ENCODE assay signal across 8 cellular contexts in genomic region chr12:9064201-9064814, GRCh38. TPM values are rescaled to one million over a fixed set of nuclear protein-coding genes. Genes with fewer than 3 reads are reported as not detected.
A peak's percentile ranks its signal among the peaks of the same experiment; 100 is the strongest.
DNase-seq lines count a peak whose midpoint lies in the region; TF ChIP-seq lines count a peak whose summit lies in the region.

No MANE protein-coding gene starts in this region.

- peak; percentile 19 to 70 for TF ChIP-seq CTCF in mammary epithelial cell (conservative IDR thresholded peaks at IDR 0.05 in 1 of 2, IDR thresholded peaks at IDR 0.05 in 1 of 2; ENCODE audit: extremely low read depth in 1 of 2, insufficient read depth in 1 of 2, low read depth in 1 of 2, low read length in 2 of 2)
- TF ChIP-seq CTCF in sigmoid colon (IDR thresholded peaks at IDR 0.05) = peak in 2 of 4 experiments; percentile 21 to 37

- H3K27me3 ChIP-seq in mammary epithelial cell (ENCODE audit: insufficient read depth, low read length) = no peaks in the 10 kb centered on the region
- no peaks in the 10 kb centered on the region for H3K27me3 ChIP-seq in iPS-20b (ENCODE audit: insufficient read depth, low read length)
- no peaks in the 10 kb centered on the region for H3K27me3 ChIP-seq in sigmoid colon

- WGBS in mammary epithelial cell (ENCODE audit: low coverage, missing lambda C conversion rate) = no CpG with 5 or more reads among the region's 51 CpGs
- 2 to 3% methylated on average over 51 of the region's 51 CpGs for WGBS in sigmoid colon, 2 donors

- H3K4me3 ChIP-seq in mammary epithelial cell (replicated peaks in 1 of 3; ENCODE audit: insufficient read depth in 1 of 3, low read depth in 2 of 3, low read length in 3 of 3) = peak overlapping the region; percentile 70 to 97 (median 88)
- H3K4me3 ChIP-seq in iPS-20b (ENCODE audit: low read length) = peak overlapping the region; percentile 69
- peak overlapping the region; percentile 73 to 95 (median 88) for H3K4me3 ChIP-seq in sigmoid colon

- H2AFZ ChIP-seq in mammary epithelial cell (ENCODE audit: low read depth, low read length) = peak overlapping the region; percentile 98

- H3K4me1 ChIP-seq in mammary epithelial cell (ENCODE audit: insufficient read depth, low read length) (peaks cover 30% of the 10 kb centered on the region), iPS-20b (ENCODE audit: insufficient read depth, low read length) (peaks cover 7% of the 10 kb centered on the region; the same call in 1 of the 2 replicates), sigmoid colon (peaks cover 0 to 16% (median 13%) of the 10 kb centered on the region in 4 donors)

- dilution Hi-C loops in mammary epithelial cell (cut with HindIII; ENCODE audit: low sequenced_read_pairs) = no loop called here

- TF ChIP-seq EP300 in sigmoid colon (IDR thresholded peaks at IDR 0.05) = no peak

- peak overlapping the region; percentile 96 for H3K4me2 ChIP-seq in mammary epithelial cell (ENCODE audit: insufficient read depth, low read depth, low read length)

- peak; percentile 39 for DNase-seq in NCI-H2107 treated with DMSO at 0.1 percent for 48 hours (lab: John Stamatoyannopoulos, UW; ENCODE audit: unreplicated experiment)
- no peak for DNase-seq in NCI-H2107 (lab: John Stamatoyannopoulos, UW)
- peak; percentile 66 for DNase-seq in LHCN-M2 (ENCODE audit: low read depth)
- DNase-seq in T1000 (lab: John Stamatoyannopoulos, UW) = peak; percentile 56
- DNase-seq in mammary epithelial cell = peak; percentile 62
- peak; percentile 79 for DNase-seq in sigmoid colon
- no peak for DNase-seq in AML-193 (lab: John Stamatoyannopoulos, UW)

- H3K27ac ChIP-seq in mammary epithelial cell (ENCODE audit: insufficient read depth, low read depth, low read length) (peak overlapping the region; percentile 80), iPS-20b (ENCODE audit: low read length) (peak overlapping the region; percentile 74), sigmoid colon (peak overlapping the region; percentile 96 to 100 (median 99))

- H3K9me3 ChIP-seq in mammary epithelial cell (replicated peaks; ENCODE audit: insufficient read depth, low read length) = no peaks in the 10 kb centered on the region
- no peaks in the 10 kb centered on the region for H3K9me3 ChIP-seq in iPS-20b (ENCODE audit: insufficient read depth, low read depth, low read length)
- no peaks in the 10 kb centered on the region for H3K9me3 ChIP-seq in sigmoid colon

- CTCF ChIA-PET in mammary epithelial cell (lab: Charles Lee; ENCODE audit: low non-redundant PET) = interaction anchor here (0.7 kb wide), 1 partner anchor 78 kb away, joined by 12 read pairs; no protein-coding TSS in a partner anchor

- intact Hi-C loops in mammary epithelial cell (cut with micrococcal nuclease) (loop anchor here (2.0 to 10.0 kb wide), 3 partner anchors 140 to 308 kb away; partner anchors contain the start of gene PZP), sigmoid colon (cut with DNase I) (loop anchor here (2.0 to 10.0 kb wide), 3 partner anchors 50 to 380 kb away; partner anchors contain the start of genes A2M and PHC1)

- H3K36me3 ChIP-seq in mammary epithelial cell (ENCODE audit: insufficient read depth, low read length) (no peaks in the 10 kb centered on the region), iPS-20b (ENCODE audit: insufficient read depth, low read depth, low read length) (0 out of 2 replicates have a peak, but pooled peaks cover 5% of the 10 kb centered on the region), sigmoid colon (peaks cover 0 to 22% (median 10%) of the 10 kb centered on the region in 4 donors)

- H3K9ac ChIP-seq in mammary epithelial cell (ENCODE audit: insufficient read depth, low read length) (peak overlapping the region; percentile 87), iPS-20b (ENCODE audit: low read depth, low read length) (peak overlapping the region; percentile 87)

- BruUV-seq in mammary epithelial cell (replicated peaks; lab: Mats Ljungman, UMichigan) = no TSS peak

- in situ Hi-C loops in mammary epithelial cell (cut with MboI; ENCODE audit: low sequenced_read_pairs in 2 of 2) = no loop called here

- H3K79me2 ChIP-seq in mammary epithelial cell (ENCODE audit: insufficient read depth, low read length) = no peaks in the 10 kb centered on the region

- TF ChIP-seq POLR2A in sigmoid colon (IDR thresholded peaks at IDR 0.05) = peak; percentile 15 to 16

- H4K20me1 ChIP-seq in mammary epithelial cell (ENCODE audit: insufficient read depth, low read length) = no peaks in the 10 kb centered on the region

RNA-seq across cellular contexts. Expression of gene A2M, which starts 51.4 kb away (rescaled TPM):
- total RNA-seq in LHCN-M2 (2014; rRNA removed) (0.06 TPM in 1 of 2 replicates, not detected in the other), mammary epithelial cell (100 to 1,000 TPM in 1 of 2 donors, 1 to 10 TPM in 1; 2.9 to 228 TPM), sigmoid colon (100 to 1,000 TPM; 195 to 296 (median 253) TPM)
- polyA plus RNA-seq in LHCN-M2 (2012) = 0.15 TPM
- polyA plus RNA-seq in mammary epithelial cell (5.1 TPM), sigmoid colon (10 to 100 TPM; 34.2 to 60.7 (median 55.3) TPM)
- 1.2 TPM for polyA minus RNA-seq in mammary epithelial cell

Comparison
In these comparisons a context has a peak if more than half of its experiments do, and no peak if none do; other contexts are left out.
1. DNase-seq: peak in NCI-H2107 treated with DMSO at 0.1 percent for 48 hours (single experiment), LHCN-M2 (single experiment), T1000 (single experiment), mammary epithelial cell (single experiment) and sigmoid colon (single experiment); none in NCI-H2107 (single experiment) and AML-193 (0 of 2).
2. Peak in every context shown above with its lines, with median percentiles within 50 percentile points of each other: H3K27ac ChIP-seq and H3K4me3 ChIP-seq.